ENCODE assay signal across 20 cellular contexts in the genomic region with DNA sequence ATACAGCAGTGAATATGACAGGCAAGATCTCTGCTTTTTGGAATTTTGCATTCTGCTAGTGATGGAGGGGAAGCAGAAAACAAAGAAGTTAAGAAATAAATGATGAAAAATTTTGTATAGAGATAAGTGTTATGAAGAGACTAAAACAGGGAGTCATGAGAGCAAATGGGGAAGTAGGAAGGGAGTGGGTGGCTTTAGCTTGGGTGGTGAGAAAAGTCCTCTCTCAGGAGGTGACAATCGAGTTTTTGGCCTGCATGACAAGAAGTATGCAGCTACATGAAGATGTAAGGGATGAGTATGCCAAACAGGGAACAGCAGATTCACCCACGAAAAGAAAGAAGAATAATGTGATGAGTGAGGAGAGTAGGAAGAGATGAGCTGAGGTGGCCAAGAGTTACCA.
"Had no signal": no experiment of that assay in that cellular context is flagged by ENCODE, and none has a peak within 500 bp of the region (broad histone marks: within the 10 kb centered on the region; RNA-seq: fewer than 3 reads in every experiment).

No MANE protein-coding gene starts in this region.

- H3K36me3 ChIP-seq: left ventricle myocardium inferior, lower lobe of right lung, neural progenitor cell, ovary, right atrium auricular region, tibial nerve, upper lobe of right lung, vagina had no signal

- DNase-seq: dorsolateral prefrontal cortex; effector CD8-positive, alpha-beta T cell; head of caudate nucleus; kidney; left cardiac atrium; left ventricle myocardium inferior; lower lobe of right lung; midbrain; nucleus accumbens; ovary; small intestine; stimulated activated CD4-positive, alpha-beta T cell treated with anti-CD3 and anti-CD28 coated beads, Interleukin-12 subunit alpha, Interleukin-12 subunit beta, amount 100 ng/mL, for 4 hours; stimulated activated naive CD4-positive, alpha-beta T cell treated with Interleukin-2 at 50 U/mL for 16 hours; upper lobe of right lung had no signal

- H3K4me3 ChIP-seq: dorsolateral prefrontal cortex, hepatocyte, left ventricle myocardium inferior, lower lobe of right lung, neural progenitor cell, ovary, right atrium auricular region, tibial nerve, upper lobe of right lung, vagina had no signal

- ATAC-seq: left cardiac atrium; lower lobe of right lung; natural killer cell treated with Interleukin-12 subunit alpha and Interleukin-12 subunit beta and Interleukin-15 and Interleukin-18, amount 100 ng/mL, for 72 hours; upper lobe of right lung had no signal

- H3K4me1 ChIP-seq: left ventricle myocardium inferior, lower lobe of right lung, neural progenitor cell, right atrium auricular region, tibial nerve, upper lobe of right lung, vagina had no signal

- H3K27ac ChIP-seq: dorsolateral prefrontal cortex, hepatocyte, left ventricle myocardium inferior, lower lobe of right lung, neural progenitor cell, ovary, right atrium auricular region, tibial nerve, upper lobe of right lung, vagina had no signal

- H3K9me3 ChIP-seq: lower lobe of right lung, ovary, right atrium auricular region, vagina had no signal

- H3K27me3 ChIP-seq: hepatocyte, neural progenitor cell, ovary, right atrium auricular region, tibial nerve, vagina had no signal
